In the genomic region with DNA sequence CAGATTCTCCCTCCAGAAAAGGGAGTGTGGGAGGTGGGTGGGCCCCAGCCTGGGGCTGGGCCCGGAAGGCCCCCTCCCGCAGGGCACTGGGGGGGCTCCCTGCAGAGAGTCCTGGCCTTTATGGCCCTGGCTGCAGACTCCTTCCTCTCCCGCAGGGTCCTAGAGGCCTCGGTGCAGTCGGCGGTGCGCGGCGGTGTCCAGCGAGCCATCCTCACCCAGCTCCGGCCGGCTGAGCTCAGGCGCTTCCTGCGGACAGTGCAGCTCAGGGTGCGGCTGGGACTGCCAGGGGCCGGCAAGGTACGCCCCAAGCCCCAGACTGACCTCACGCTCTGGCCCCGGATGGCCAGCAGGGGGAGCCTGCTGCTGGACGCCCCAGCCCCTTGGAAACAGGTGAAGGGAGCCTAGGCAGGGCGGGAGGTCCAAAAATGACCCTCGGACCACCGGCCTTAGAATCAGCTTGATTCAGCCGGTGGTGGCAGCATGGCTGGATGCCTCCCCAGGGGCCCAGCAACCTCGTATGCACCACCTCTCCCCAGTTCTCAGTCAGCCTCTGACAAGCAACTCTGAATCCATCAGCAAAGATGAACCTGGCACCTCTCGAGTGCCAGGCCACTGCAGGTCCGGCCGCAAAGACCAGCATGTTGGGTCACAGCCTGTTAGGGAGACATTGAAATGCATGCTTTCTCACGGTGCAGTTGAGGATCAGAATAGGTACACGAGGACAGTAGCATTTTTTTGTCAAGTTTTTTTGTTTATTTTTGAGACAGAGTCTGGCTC, we compare ENCODE assay signal across 1 cellular context.
TF ChIP-seq lines count a peak whose summit lies in the region.

No MANE protein-coding gene starts in this region.

TF ChIP-seq in HepG2, 621 proteins besides CTCF, POLR2A, EP300 and RAD21 (continued from another document and continues in another):
- TF ChIP-seq, protein P1, sequence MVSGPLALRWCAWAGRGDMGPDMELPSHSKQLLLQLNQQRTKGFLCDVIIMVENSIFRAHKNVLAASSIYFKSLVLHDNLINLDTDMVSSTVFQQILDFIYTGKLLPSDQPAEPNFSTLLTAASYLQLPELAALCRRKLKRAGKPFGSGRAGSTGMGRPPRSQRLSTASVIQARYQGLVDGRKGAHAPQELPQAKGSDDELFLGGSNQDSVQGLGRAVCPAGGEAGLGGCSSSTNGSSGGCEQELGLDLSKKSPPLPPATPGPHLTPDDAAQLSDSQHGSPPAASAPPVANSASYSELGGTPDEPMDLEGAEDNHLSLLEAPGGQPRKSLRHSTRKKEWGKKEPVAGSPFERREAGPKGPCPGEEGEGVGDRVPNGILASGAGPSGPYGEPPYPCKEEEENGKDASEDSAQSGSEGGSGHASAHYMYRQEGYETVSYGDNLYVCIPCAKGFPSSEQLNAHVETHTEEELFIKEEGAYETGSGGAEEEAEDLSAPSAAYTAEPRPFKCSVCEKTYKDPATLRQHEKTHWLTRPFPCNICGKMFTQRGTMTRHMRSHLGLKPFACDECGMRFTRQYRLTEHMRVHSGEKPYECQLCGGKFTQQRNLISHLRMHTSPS (CRISPR knock-in tag; IDR thresholded peaks at IDR 0.05; ENCODE audit: low read depth): 0 out of 2 replicates have a peak, but pooled peaks have one; percentile 34
- no peak for TF ChIP-seq MEF2D (CRISPR knock-in tag; IDR thresholded peaks at IDR 0.05)
- TF ChIP-seq ZNF672 (CRISPR knock-in tag; IDR thresholded peaks at IDR 0.05): no peak
- TF ChIP-seq SMC3 (IDR thresholded peaks at IDR 0.05; ENCODE audit: low read length): peak; percentile 17; the same call in 1 of the 2 replicates
- no peak for TF ChIP-seq ZNF225 (CRISPR knock-in tag; IDR thresholded peaks at IDR 0.05)
- TF ChIP-seq ZNF709 (CRISPR knock-in tag; IDR thresholded peaks at IDR 0.05): no peak
- TF ChIP-seq MZF1 (CRISPR knock-in tag; IDR thresholded peaks at IDR 0.05; ENCODE audit: borderline replicate concordance): no peak
- TF ChIP-seq TCF12 (IDR thresholded peaks at IDR 0.05): no peak
- no peak for TF ChIP-seq TCF12 (CRISPR knock-in tag; IDR thresholded peaks at IDR 0.05)
- TF ChIP-seq WIZ (CRISPR knock-in tag; IDR thresholded peaks at IDR 0.05): no peak
- TF ChIP-seq JDP2 (CRISPR knock-in tag; IDR thresholded peaks at IDR 0.05; ENCODE audit: borderline replicate concordance): no peak
- TF ChIP-seq POGZ (CRISPR knock-in tag; IDR thresholded peaks at IDR 0.05): no peak
- no peak for TF ChIP-seq FOXJ3 (CRISPR knock-in tag; IDR thresholded peaks at IDR 0.05; ENCODE audit: borderline replicate concordance)
- no peak for TF ChIP-seq HHEX (CRISPR knock-in tag; IDR thresholded peaks at IDR 0.05)
- peak; percentile 32; the same call in 1 of the 2 replicates for TF ChIP-seq ZNF331 (CRISPR knock-in tag; IDR thresholded peaks at IDR 0.05)
- TF ChIP-seq REXO4 (CRISPR knock-in tag; IDR thresholded peaks at IDR 0.05; ENCODE audit: borderline replicate concordance): no peak
- no peak for TF ChIP-seq MTA1 (CRISPR knock-in tag; IDR thresholded peaks at IDR 0.05; ENCODE audit: borderline replicate concordance)
- TF ChIP-seq ERF (CRISPR knock-in tag; IDR thresholded peaks at IDR 0.05): peak; percentile 59; the same call in 1 of the 2 replicates
- TF ChIP-seq, protein P2, sequence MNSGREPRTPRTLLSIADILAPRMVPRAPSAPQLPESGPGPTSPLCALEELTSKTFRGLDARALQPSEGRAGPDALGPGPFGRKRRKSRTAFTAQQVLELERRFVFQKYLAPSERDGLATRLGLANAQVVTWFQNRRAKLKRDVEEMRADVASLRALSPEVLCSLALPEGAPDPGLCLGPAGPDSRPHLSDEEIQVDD (CRISPR knock-in tag; IDR thresholded peaks at IDR 0.05; ENCODE audit: borderline replicate concordance): no peak
- no peak for TF ChIP-seq PPARG (CRISPR knock-in tag; conservative IDR thresholded peaks at IDR 0.05)
- TF ChIP-seq ZFP82 (CRISPR knock-in tag; IDR thresholded peaks at IDR 0.05; ENCODE audit: borderline replicate concordance): no peak
- no peak for TF ChIP-seq NR1H2 (CRISPR knock-in tag; IDR thresholded peaks at IDR 0.05; ENCODE audit: borderline replicate concordance, low read depth)
- 0 out of 2 replicates have a peak, but pooled peaks have one; percentile 33 for TF ChIP-seq ZNF572 (CRISPR knock-in tag; IDR thresholded peaks at IDR 0.05)
- no peak for TF ChIP-seq ZNF329 (CRISPR knock-in tag; IDR thresholded peaks at IDR 0.05; ENCODE audit: low read depth)
- TF ChIP-seq RFX1 (IDR thresholded peaks at IDR 0.05): no peak
- no peak for TF ChIP-seq AGO2 (optimal IDR thresholded peaks at IDR 0.05; ENCODE audit: low read depth, low read length)
- peak; percentile 70 for TF ChIP-seq TEAD3 (CRISPR knock-in tag; optimal IDR thresholded peaks at IDR 0.05; ENCODE audit: borderline replicate concordance)
- TF ChIP-seq, protein P3, sequence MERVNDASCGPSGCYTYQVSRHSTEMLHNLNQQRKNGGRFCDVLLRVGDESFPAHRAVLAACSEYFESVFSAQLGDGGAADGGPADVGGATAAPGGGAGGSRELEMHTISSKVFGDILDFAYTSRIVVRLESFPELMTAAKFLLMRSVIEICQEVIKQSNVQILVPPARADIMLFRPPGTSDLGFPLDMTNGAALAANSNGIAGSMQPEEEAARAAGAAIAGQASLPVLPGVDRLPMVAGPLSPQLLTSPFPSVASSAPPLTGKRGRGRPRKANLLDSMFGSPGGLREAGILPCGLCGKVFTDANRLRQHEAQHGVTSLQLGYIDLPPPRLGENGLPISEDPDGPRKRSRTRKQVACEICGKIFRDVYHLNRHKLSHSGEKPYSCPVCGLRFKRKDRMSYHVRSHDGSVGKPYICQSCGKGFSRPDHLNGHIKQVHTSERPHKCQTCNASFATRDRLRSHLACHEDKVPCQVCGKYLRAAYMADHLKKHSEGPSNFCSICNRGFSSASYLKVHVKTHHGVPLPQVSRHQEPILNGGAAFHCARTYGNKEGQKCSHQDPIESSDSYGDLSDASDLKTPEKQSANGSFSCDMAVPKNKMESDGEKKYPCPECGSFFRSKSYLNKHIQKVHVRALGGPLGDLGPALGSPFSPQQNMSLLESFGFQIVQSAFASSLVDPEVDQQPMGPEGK (CRISPR knock-in tag; IDR thresholded peaks at IDR 0.05): peak; percentile 67
- TF ChIP-seq CBFB (CRISPR knock-in tag; IDR thresholded peaks at IDR 0.05): no peak
- TF ChIP-seq, protein P4, sequence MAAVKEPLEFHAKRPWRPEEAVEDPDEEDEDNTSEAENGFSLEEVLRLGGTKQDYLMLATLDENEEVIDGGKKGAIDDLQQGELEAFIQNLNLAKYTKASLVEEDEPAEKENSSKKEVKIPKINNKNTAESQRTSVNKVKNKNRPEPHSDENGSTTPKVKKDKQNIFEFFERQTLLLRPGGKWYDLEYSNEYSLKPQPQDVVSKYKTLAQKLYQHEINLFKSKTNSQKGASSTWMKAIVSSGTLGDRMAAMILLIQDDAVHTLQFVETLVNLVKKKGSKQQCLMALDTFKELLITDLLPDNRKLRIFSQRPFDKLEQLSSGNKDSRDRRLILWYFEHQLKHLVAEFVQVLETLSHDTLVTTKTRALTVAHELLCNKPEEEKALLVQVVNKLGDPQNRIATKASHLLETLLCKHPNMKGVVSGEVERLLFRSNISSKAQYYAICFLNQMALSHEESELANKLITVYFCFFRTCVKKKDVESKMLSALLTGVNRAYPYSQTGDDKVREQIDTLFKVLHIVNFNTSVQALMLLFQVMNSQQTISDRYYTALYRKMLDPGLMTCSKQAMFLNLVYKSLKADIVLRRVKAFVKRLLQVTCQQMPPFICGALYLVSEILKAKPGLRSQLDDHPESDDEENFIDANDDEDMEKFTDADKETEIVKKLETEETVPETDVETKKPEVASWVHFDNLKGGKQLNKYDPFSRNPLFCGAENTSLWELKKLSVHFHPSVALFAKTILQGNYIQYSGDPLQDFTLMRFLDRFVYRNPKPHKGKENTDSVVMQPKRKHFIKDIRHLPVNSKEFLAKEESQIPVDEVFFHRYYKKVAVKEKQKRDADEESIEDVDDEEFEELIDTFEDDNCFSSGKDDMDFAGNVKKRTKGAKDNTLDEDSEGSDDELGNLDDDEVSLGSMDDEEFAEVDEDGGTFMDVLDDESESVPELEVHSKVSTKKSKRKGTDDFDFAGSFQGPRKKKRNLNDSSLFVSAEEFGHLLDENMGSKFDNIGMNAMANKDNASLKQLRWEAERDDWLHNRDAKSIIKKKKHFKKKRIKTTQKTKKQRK (IDR thresholded peaks at IDR 0.05; ENCODE audit: low read length): no peak
- no peak for TF ChIP-seq LCORL (IDR thresholded peaks at IDR 0.05)
- TF ChIP-seq LCORL (CRISPR knock-in tag; IDR thresholded peaks at IDR 0.05): no peak
- TF ChIP-seq SNAI1 (CRISPR knock-in tag; IDR thresholded peaks at IDR 0.05; ENCODE audit: borderline replicate concordance): no peak
- TF ChIP-seq CHD4 (IDR thresholded peaks at IDR 0.05; ENCODE audit: borderline replicate concordance, low read length): no peak
- TF ChIP-seq, protein P5, sequence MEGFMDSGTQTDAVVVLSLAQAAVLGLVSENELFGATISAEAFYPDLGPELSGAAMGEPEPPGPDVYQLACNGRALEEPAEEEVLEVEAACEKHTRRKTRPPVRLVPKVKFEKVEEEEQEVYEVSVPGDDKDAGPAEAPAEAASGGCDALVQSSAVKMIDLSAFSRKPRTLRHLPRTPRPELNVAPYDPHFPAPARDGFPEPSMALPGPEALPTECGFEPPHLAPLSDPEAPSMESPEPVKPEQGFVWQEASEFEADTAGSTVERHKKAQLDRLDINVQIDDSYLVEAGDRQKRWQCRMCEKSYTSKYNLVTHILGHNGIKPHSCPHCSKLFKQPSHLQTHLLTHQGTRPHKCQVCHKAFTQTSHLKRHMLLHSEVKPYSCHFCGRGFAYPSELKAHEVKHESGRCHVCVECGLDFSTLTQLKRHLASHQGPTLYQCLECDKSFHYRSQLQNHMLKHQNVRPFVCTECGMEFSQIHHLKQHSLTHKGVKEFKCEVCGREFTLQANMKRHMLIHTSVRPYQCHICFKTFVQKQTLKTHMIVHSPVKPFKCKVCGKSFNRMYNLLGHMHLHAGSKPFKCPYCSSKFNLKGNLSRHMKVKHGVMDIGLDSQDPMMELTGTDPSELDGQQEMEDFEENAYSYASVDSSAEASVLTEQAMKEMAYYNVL (CRISPR knock-in tag; IDR thresholded peaks at IDR 0.05; ENCODE audit: borderline replicate concordance): 0 out of 2 replicates have a peak, but pooled peaks have one; percentile 33
- no peak for TF ChIP-seq TBP (CRISPR knock-in tag; IDR thresholded peaks at IDR 0.05)
- 0 out of 2 replicates have a peak, but pooled peaks have one; percentile 42 for TF ChIP-seq NRL (CRISPR knock-in tag; IDR thresholded peaks at IDR 0.05; ENCODE audit: borderline replicate concordance)
- TF ChIP-seq, protein P6, sequence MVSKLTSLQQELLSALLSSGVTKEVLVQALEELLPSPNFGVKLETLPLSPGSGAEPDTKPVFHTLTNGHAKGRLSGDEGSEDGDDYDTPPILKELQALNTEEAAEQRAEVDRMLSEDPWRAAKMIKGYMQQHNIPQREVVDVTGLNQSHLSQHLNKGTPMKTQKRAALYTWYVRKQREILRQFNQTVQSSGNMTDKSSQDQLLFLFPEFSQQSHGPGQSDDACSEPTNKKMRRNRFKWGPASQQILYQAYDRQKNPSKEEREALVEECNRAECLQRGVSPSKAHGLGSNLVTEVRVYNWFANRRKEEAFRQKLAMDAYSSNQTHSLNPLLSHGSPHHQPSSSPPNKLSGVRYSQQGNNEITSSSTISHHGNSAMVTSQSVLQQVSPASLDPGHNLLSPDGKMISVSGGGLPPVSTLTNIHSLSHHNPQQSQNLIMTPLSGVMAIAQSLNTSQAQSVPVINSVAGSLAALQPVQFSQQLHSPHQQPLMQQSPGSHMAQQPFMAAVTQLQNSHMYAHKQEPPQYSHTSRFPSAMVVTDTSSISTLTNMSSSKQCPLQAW (CRISPR knock-in tag; IDR thresholded peaks at IDR 0.05): peak; percentile 83
- TF ChIP-seq, protein P7, sequence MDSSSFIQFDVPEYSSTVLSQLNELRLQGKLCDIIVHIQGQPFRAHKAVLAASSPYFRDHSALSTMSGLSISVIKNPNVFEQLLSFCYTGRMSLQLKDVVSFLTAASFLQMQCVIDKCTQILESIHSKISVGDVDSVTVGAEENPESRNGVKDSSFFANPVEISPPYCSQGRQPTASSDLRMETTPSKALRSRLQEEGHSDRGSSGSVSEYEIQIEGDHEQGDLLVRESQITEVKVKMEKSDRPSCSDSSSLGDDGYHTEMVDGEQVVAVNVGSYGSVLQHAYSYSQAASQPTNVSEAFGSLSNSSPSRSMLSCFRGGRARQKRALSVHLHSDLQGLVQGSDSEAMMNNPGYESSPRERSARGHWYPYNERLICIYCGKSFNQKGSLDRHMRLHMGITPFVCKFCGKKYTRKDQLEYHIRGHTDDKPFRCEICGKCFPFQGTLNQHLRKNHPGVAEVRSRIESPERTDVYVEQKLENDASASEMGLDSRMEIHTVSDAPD (CRISPR knock-in tag; IDR thresholded peaks at IDR 0.05): no peak
- no peak for TF ChIP-seq SP140L (CRISPR knock-in tag; IDR thresholded peaks at IDR 0.05; ENCODE audit: borderline replicate concordance)
- TF ChIP-seq MBD4 (IDR thresholded peaks at IDR 0.05; ENCODE audit: borderline replicate concordance, low read length): no peak
- TF ChIP-seq FOXA1 (IDR thresholded peaks at IDR 0.05): no peak
- TF ChIP-seq FOXA1 (CRISPR knock-in tag; IDR thresholded peaks at IDR 0.05): no peak
- no peak for TF ChIP-seq MED13 (CRISPR knock-in tag; IDR thresholded peaks at IDR 0.05)
- TF ChIP-seq, protein P8, sequence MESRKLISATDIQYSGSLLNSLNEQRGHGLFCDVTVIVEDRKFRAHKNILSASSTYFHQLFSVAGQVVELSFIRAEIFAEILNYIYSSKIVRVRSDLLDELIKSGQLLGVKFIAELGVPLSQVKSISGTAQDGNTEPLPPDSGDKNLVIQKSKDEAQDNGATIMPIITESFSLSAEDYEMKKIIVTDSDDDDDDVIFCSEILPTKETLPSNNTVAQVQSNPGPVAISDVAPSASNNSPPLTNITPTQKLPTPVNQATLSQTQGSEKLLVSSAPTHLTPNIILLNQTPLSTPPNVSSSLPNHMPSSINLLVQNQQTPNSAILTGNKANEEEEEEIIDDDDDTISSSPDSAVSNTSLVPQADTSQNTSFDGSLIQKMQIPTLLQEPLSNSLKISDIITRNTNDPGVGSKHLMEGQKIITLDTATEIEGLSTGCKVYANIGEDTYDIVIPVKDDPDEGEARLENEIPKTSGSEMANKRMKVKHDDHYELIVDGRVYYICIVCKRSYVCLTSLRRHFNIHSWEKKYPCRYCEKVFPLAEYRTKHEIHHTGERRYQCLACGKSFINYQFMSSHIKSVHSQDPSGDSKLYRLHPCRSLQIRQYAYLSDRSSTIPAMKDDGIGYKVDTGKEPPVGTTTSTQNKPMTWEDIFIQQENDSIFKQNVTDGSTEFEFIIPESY (CRISPR knock-in tag; IDR thresholded peaks at IDR 0.05): peak; percentile 22; the same call in 1 of the 2 replicates
- TF ChIP-seq NCOA5 (CRISPR knock-in tag; IDR thresholded peaks at IDR 0.05): no peak
- peak; percentile 39; the same call in 1 of the 2 replicates for TF ChIP-seq RXRB (CRISPR knock-in tag; IDR thresholded peaks at IDR 0.05; ENCODE audit: borderline replicate concordance)
- no peak for TF ChIP-seq ZNF747 (CRISPR knock-in tag; IDR thresholded peaks at IDR 0.05; ENCODE audit: borderline replicate concordance)
- TF ChIP-seq ZFP90 (CRISPR knock-in tag; IDR thresholded peaks at IDR 0.05; ENCODE audit: borderline replicate concordance): no peak; the same call in 1 of the 2 replicates
- peak; percentile 76 for TF ChIP-seq GABPB1 (CRISPR knock-in tag; IDR thresholded peaks at IDR 0.05)
- TF ChIP-seq, protein P9, sequence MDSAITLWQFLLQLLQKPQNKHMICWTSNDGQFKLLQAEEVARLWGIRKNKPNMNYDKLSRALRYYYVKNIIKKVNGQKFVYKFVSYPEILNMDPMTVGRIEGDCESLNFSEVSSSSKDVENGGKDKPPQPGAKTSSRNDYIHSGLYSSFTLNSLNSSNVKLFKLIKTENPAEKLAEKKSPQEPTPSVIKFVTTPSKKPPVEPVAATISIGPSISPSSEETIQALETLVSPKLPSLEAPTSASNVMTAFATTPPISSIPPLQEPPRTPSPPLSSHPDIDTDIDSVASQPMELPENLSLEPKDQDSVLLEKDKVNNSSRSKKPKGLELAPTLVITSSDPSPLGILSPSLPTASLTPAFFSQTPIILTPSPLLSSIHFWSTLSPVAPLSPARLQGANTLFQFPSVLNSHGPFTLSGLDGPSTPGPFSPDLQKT (CRISPR knock-in tag; IDR thresholded peaks at IDR 0.05; ENCODE audit: borderline replicate concordance): no peak
